1 cellular context compared by ENCODE assay signal in the genomic region with DNA sequence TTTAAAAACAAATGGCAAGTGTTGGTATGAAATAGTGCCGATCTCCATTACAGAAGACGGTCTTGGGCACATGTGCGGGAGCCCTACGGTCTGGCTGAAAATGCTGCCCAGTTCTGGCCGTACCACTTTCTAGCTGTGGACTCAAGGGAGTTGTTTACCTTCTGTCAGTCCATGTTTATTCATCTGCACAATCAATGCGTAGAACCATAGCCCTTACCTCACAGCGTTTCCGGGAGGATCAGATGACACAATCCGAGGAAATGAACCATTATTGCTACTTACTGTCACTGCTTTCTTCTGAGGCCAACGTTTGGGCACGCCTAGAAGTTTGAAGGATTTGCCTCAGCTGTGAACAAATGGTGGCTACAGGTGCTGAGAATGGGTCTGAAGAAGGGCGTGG.
TF ChIP-seq lines count a peak whose summit lies in the region.

No MANE protein-coding gene starts in this region.

TF ChIP-seq in HepG2, 621 proteins besides CTCF, POLR2A, EP300 and RAD21 (continued from another document and continues in another):
- TF ChIP-seq, protein P1, sequence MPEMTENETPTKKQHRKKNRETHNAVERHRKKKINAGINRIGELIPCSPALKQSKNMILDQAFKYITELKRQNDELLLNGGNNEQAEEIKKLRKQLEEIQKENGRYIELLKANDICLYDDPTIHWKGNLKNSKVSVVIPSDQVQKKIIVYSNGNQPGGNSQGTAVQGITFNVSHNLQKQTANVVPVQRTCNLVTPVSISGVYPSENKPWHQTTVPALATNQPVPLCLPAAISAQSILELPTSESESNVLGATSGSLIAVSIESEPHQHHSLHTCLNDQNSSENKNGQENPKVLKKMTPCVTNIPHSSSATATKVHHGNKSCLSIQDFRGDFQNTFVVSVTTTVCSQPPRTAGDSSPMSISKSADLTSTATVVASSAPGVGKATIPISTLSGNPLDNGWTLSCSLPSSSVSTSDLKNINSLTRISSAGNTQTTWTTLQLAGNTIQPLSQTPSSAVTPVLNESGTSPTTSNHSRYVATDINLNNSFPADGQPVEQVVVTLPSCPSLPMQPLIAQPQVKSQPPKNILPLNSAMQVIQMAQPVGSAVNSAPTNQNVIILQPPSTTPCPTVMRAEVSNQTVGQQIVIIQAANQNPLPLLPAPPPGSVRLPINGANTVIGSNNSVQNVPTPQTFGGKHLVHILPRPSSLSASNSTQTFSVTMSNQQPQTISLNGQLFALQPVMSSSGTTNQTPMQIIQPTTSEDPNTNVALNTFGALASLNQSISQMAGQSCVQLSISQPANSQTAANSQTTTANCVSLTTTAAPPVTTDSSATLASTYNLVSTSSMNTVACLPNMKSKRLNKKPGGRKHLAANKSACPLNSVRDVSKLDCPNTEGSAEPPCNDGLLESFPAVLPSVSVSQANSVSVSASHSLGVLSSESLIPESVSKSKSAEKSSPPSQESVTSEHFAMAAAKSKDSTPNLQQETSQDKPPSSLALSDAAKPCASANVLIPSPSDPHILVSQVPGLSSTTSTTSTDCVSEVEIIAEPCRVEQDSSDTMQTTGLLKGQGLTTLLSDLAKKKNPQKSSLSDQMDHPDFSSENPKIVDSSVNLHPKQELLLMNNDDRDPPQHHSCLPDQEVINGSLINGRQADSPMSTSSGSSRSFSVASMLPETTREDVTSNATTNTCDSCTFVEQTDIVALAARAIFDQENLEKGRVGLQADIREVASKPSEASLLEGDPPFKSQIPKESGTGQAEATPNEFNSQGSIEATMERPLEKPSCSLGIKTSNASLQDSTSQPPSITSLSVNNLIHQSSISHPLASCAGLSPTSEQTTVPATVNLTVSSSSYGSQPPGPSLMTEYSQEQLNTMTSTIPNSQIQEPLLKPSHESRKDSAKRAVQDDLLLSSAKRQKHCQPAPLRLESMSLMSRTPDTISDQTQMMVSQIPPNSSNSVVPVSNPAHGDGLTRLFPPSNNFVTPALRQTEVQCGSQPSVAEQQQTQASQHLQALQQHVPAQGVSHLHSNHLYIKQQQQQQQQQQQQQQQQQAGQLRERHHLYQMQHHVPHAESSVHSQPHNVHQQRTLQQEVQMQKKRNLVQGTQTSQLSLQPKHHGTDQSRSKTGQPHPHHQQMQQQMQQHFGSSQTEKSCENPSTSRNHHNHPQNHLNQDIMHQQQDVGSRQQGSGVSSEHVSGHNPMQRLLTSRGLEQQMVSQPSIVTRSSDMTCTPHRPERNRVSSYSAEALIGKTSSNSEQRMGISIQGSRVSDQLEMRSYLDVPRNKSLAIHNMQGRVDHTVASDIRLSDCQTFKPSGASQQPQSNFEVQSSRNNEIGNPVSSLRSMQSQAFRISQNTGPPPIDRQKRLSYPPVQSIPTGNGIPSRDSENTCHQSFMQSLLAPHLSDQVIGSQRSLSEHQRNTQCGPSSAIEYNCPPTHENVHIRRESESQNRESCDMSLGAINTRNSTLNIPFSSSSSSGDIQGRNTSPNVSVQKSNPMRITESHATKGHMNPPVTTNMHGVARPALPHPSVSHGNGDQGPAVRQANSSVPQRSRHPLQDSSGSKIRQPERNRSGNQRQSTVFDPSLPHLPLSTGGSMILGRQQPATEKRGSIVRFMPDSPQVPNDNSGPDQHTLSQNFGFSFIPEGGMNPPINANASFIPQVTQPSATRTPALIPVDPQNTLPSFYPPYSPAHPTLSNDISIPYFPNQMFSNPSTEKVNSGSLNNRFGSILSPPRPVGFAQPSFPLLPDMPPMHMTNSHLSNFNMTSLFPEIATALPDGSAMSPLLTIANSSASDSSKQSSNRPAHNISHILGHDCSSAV (CRISPR knock-in tag; IDR thresholded peaks at IDR 0.05; ENCODE audit: borderline replicate concordance): no peak
- peak; percentile 92 for TF ChIP-seq ERF (CRISPR knock-in tag; IDR thresholded peaks at IDR 0.05)
- TF ChIP-seq MAFK (conservative IDR thresholded peaks at IDR 0.05 in 1 of 2, IDR thresholded peaks at IDR 0.05 in 1 of 2; ENCODE audit: low read length in 2 of 2): no peak
- TF ChIP-seq FLYWCH1 (CRISPR knock-in tag; IDR thresholded peaks at IDR 0.05): no peak
- TF ChIP-seq CHD2 (IDR thresholded peaks at IDR 0.05; ENCODE audit: low read depth, low read length): no peak
- TF ChIP-seq ONECUT2 (CRISPR knock-in tag; IDR thresholded peaks at IDR 0.05): peak; percentile 85
- TF ChIP-seq, protein P2, sequence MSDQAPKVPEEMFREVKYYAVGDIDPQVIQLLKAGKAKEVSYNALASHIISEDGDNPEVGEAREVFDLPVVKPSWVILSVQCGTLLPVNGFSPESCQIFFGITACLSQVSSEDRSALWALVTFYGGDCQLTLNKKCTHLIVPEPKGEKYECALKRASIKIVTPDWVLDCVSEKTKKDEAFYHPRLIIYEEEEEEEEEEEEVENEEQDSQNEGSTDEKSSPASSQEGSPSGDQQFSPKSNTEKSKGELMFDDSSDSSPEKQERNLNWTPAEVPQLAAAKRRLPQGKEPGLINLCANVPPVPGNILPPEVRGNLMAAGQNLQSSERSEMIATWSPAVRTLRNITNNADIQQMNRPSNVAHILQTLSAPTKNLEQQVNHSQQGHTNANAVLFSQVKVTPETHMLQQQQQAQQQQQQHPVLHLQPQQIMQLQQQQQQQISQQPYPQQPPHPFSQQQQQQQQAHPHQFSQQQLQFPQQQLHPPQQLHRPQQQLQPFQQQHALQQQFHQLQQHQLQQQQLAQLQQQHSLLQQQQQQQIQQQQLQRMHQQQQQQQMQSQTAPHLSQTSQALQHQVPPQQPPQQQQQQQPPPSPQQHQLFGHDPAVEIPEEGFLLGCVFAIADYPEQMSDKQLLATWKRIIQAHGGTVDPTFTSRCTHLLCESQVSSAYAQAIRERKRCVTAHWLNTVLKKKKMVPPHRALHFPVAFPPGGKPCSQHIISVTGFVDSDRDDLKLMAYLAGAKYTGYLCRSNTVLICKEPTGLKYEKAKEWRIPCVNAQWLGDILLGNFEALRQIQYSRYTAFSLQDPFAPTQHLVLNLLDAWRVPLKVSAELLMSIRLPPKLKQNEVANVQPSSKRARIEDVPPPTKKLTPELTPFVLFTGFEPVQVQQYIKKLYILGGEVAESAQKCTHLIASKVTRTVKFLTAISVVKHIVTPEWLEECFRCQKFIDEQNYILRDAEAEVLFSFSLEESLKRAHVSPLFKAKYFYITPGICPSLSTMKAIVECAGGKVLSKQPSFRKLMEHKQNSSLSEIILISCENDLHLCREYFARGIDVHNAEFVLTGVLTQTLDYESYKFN (CRISPR knock-in tag; conservative IDR thresholded peaks at IDR 0.05): peak; percentile 88
- TF ChIP-seq, protein P3, sequence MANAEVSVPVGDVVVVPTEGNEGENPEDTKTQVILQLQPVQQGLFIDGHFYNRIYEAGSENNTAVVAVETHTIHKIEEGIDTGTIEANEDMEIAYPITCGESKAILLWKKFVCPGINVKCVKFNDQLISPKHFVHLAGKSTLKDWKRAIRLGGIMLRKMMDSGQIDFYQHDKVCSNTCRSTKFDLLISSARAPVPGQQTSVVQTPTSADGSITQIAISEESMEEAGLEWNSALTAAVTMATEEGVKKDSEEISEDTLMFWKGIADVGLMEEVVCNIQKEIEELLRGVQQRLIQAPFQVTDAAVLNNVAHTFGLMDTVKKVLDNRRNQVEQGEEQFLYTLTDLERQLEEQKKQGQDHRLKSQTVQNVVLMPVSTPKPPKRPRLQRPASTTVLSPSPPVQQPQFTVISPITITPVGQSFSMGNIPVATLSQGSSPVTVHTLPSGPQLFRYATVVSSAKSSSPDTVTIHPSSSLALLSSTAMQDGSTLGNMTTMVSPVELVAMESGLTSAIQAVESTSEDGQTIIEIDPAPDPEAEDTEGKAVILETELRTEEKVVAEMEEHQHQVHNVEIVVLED (CRISPR knock-in tag; IDR thresholded peaks at IDR 0.05; ENCODE audit: borderline replicate concordance): peak; percentile 43; the same call in 1 of the 2 replicates
- TF ChIP-seq, protein P4, sequence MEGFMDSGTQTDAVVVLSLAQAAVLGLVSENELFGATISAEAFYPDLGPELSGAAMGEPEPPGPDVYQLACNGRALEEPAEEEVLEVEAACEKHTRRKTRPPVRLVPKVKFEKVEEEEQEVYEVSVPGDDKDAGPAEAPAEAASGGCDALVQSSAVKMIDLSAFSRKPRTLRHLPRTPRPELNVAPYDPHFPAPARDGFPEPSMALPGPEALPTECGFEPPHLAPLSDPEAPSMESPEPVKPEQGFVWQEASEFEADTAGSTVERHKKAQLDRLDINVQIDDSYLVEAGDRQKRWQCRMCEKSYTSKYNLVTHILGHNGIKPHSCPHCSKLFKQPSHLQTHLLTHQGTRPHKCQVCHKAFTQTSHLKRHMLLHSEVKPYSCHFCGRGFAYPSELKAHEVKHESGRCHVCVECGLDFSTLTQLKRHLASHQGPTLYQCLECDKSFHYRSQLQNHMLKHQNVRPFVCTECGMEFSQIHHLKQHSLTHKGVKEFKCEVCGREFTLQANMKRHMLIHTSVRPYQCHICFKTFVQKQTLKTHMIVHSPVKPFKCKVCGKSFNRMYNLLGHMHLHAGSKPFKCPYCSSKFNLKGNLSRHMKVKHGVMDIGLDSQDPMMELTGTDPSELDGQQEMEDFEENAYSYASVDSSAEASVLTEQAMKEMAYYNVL (CRISPR knock-in tag; IDR thresholded peaks at IDR 0.05; ENCODE audit: borderline replicate concordance): peak; percentile 74
- TF ChIP-seq ZNF672 (CRISPR knock-in tag; IDR thresholded peaks at IDR 0.05): no peak
- TF ChIP-seq HHEX (CRISPR knock-in tag; IDR thresholded peaks at IDR 0.05): peak; percentile 79; the same call in 1 of the 2 replicates
- TF ChIP-seq KLF9 (CRISPR knock-in tag; IDR thresholded peaks at IDR 0.05; ENCODE audit: low read depth): no peak
- peak; percentile 41; the same call in 1 of the 2 replicates for TF ChIP-seq PHF20 (CRISPR knock-in tag; IDR thresholded peaks at IDR 0.05)
- no peak for TF ChIP-seq ZNF839 (CRISPR knock-in tag; IDR thresholded peaks at IDR 0.05; ENCODE audit: borderline replicate concordance)
- TF ChIP-seq, protein P5, sequence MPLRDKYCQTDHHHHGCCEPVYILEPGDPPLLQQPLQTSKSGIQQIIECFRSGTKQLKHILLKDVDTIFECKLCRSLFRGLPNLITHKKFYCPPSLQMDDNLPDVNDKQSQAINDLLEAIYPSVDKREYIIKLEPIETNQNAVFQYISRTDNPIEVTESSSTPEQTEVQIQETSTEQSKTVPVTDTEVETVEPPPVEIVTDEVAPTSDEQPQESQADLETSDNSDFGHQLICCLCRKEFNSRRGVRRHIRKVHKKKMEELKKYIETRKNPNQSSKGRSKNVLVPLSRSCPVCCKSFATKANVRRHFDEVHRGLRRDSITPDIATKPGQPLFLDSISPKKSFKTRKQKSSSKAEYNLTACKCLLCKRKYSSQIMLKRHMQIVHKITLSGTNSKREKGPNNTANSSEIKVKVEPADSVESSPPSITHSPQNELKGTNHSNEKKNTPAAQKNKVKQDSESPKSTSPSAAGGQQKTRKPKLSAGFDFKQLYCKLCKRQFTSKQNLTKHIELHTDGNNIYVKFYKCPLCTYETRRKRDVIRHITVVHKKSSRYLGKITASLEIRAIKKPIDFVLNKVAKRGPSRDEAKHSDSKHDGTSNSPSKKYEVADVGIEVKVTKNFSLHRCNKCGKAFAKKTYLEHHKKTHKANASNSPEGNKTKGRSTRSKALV (CRISPR knock-in tag; IDR thresholded peaks at IDR 0.05): 0 out of 2 replicates have a peak, but pooled peaks have one; percentile 31
- peak; percentile 82; the same call in 1 of the 2 replicates for TF ChIP-seq MIXL1 (CRISPR knock-in tag; IDR thresholded peaks at IDR 0.05)
- TF ChIP-seq KDM4B (CRISPR knock-in tag; IDR thresholded peaks at IDR 0.05): no peak
- TF ChIP-seq ZNF577 (CRISPR knock-in tag; IDR thresholded peaks at IDR 0.05; ENCODE audit: borderline replicate concordance, low read depth): no peak
- TF ChIP-seq, protein P6, sequence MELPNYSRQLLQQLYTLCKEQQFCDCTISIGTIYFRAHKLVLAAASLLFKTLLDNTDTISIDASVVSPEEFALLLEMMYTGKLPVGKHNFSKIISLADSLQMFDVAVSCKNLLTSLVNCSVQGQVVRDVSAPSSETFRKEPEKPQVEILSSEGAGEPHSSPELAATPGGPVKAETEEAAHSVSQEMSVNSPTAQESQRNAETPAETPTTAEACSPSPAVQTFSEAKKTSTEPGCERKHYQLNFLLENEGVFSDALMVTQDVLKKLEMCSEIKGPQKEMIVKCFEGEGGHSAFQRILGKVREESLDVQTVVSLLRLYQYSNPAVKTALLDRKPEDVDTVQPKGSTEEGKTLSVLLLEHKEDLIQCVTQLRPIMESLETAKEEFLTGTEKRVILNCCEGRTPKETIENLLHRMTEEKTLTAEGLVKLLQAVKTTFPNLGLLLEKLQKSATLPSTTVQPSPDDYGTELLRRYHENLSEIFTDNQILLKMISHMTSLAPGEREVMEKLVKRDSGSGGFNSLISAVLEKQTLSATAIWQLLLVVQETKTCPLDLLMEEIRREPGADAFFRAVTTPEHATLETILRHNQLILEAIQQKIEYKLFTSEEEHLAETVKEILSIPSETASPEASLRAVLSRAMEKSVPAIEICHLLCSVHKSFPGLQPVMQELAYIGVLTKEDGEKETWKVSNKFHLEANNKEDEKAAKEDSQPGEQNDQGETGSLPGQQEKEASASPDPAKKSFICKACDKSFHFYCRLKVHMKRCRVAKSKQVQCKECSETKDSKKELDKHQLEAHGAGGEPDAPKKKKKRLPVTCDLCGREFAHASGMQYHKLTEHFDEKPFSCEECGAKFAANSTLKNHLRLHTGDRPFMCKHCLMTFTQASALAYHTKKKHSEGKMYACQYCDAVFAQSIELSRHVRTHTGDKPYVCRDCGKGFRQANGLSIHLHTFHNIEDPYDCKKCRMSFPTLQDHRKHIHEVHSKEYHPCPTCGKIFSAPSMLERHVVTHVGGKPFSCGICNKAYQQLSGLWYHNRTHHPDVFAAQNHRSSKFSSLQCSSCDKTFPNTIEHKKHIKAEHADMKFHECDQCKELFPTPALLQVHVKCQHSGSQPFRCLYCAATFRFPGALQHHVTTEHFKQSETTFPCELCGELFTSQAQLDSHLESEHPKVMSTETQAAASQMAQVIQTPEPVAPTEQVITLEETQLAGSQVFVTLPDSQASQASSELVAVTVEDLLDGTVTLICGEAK (IDR thresholded peaks at IDR 0.05): no peak
- TF ChIP-seq, protein P6 (CRISPR knock-in tag; IDR thresholded peaks at IDR 0.05): no peak; the same call in 1 of the 2 replicates
- no peak for TF ChIP-seq ZNF615 (CRISPR knock-in tag; IDR thresholded peaks at IDR 0.05; ENCODE audit: borderline replicate concordance)
- TF ChIP-seq JARID2 (CRISPR knock-in tag; IDR thresholded peaks at IDR 0.05; ENCODE audit: insufficient replicate concordance): no peak
- TF ChIP-seq TMF1 (CRISPR knock-in tag; IDR thresholded peaks at IDR 0.05; ENCODE audit: low read depth): no peak
